In the genomic region with DNA sequence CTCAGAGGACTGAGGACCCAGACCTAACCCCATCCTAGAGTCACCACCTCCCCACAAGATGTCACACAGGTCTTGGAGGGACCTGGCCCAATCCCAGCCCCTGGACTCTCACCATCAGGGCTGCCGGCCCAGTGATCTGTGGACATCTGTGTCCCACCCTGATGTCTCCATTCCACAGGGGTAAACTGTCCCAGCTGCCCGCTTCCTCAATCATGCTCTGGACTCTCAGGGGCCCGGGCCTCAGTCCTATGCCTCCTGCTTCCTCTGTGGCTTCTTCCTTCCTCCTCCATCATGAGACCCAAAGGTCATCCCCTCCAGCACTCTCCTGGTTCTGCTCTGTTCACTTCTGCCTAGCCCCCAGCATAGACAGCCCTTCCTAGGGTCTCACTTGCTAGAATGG, we compare ENCODE assay signal across 8 cellular contexts. TPM values are rescaled to one million over a fixed set of nuclear protein-coding genes. Genes with fewer than 3 reads are reported as not detected.
A peak's percentile ranks its signal among the peaks of the same experiment; 100 is the strongest.
DNase-seq lines count a peak whose midpoint lies in the region; ATAC-seq and TF ChIP-seq lines count a peak whose summit lies in the region.

No MANE protein-coding gene starts in this region.

- H3K4me2 ChIP-seq in SU-DHL-6 (ENCODE audit: low read depth, low read length, poor library complexity, severe bottlenecking) = peak overlapping the region; percentile 80

- H3K4me3 ChIP-seq in GM12864 (ENCODE audit: low read depth, low read length) (peak overlapping the region; percentile 72), SU-DHL-6 (ENCODE audit: insufficient read depth, low read length, poor library complexity, severe bottlenecking) (no peak overlapping the region), fibroblast of the aortic adventitia (ENCODE audit: low read depth, low read length) (peak overlapping the region; percentile 82), retinal pigment epithelial cell (ENCODE audit: low read length) (peak overlapping the region; percentile 64)

- H3K27me3 ChIP-seq in SU-DHL-6 (ENCODE audit: low read length) = no peaks in the 10 kb centered on the region

- peaks cover 51% of the 10 kb centered on the region for H3K79me2 ChIP-seq in SU-DHL-6 (ENCODE audit: insufficient read depth, low read length)

- ATAC-seq in HG02588 (IDR thresholded peaks at IDR 0.05; ENCODE audit: unreplicated experiment) (no peak), HG03135 (IDR thresholded peaks at IDR 0.05; ENCODE audit: unreplicated experiment) (no peak)

- no peaks in the 10 kb centered on the region for H3K9me2 ChIP-seq in SU-DHL-6 (replicated peaks; ENCODE audit: insufficient read depth, low read length)

- peak overlapping the region; percentile 78; the same call in 1 of the 2 replicates for H3K9ac ChIP-seq in SU-DHL-6 (ENCODE audit: low read length)

- H3F3A ChIP-seq in SU-DHL-6 (ENCODE audit: insufficient read depth) = no peaks in the 10 kb centered on the region

- no peak overlapping the region for H2AFZ ChIP-seq in SU-DHL-6 (ENCODE audit: low read depth, low read length, severe bottlenecking)

- no peak for DNase-seq in GM12864 (ENCODE audit: low read depth)
- DNase-seq in fibroblast of the aortic adventitia (ENCODE audit: low read depth) = no peak
- no peak for DNase-seq in retinal pigment epithelial cell (ENCODE audit: low read depth)
- DNase-seq in glomerular visceral epithelial cell (ENCODE audit: extremely low spot score) = no peak
- DNase-seq in islet precursor cell = no peak

- TF ChIP-seq CTCF in GM12864 (IDR thresholded peaks at IDR 0.05; ENCODE audit: low read depth, low read length, missing control alignments) = no peak
- no peak for TF ChIP-seq CTCF in SU-DHL-6 (IDR thresholded peaks at IDR 0.05; ENCODE audit: insufficient read depth, low read length, poor library complexity, severe bottlenecking)
- no peak for TF ChIP-seq CTCF in fibroblast of the aortic adventitia (IDR thresholded peaks at IDR 0.05; ENCODE audit: insufficient read depth, low read length)
- TF ChIP-seq CTCF in retinal pigment epithelial cell (conservative IDR thresholded peaks at IDR 0.05; ENCODE audit: low read depth, low read length) = no peak

- H3K9me3 ChIP-seq in SU-DHL-6 (ENCODE audit: insufficient read depth, low read length) = no peaks in the 10 kb centered on the region

- H3K36me3 ChIP-seq in SU-DHL-6 (ENCODE audit: low read length) = no peaks in the 10 kb centered on the region

- H3K27ac ChIP-seq in SU-DHL-6 (ENCODE audit: low read depth, low read length) = no peak overlapping the region

- no peaks in the 10 kb centered on the region for H4K20me1 ChIP-seq in SU-DHL-6 (ENCODE audit: low read depth, low read length)

RNA-seq across cellular contexts. Expression of gene ARAP1, which starts 32.2 kb away (rescaled TPM):
- total RNA-seq in fibroblast of the aortic adventitia (ENCODE audit: low replicate concordance) = 66.9 and 184 TPM in 2 replicates

RNA-seq across cellular contexts. Expression of gene PDE2A, which starts 45.8 kb away (rescaled TPM):
- 0.41 TPM in 1 of 2 replicates, not detected in the other for total RNA-seq in fibroblast of the aortic adventitia (ENCODE audit: low replicate concordance)
